In genomic region chr6:159299566-159299965, GRCh38 we compare ENCODE assay signal across 26 cellular contexts.
"Had no signal": no experiment of that assay in that cellular context is flagged by ENCODE, and none has a peak within 500 bp of the region (broad histone marks: within the 10 kb centered on the region; RNA-seq: fewer than 3 reads in every experiment).

No MANE protein-coding gene starts in this region.

- H3K4me1 ChIP-seq: left ventricle myocardium inferior, pancreas, prostate gland, sigmoid colon, spleen, stomach, testis, thyroid gland, transverse colon, upper lobe of left lung, vagina had no signal

- H3K36me3 Mint-ChIP-seq: naive thymus-derived CD4-positive, alpha-beta T cell; natural killer cell treated with Interleukin-12 subunit alpha and Interleukin-12 subunit beta and Interleukin-15 and Interleukin-18, amount 100 ng/mL, for 72 hours had no signal

- H3K4me3 ChIP-seq: hepatocyte, left ventricle myocardium inferior, lung, mucosa of descending colon, pancreas, prostate gland, sigmoid colon, spleen, stomach, testis, thyroid gland, transverse colon, upper lobe of left lung, vagina had no signal

- H3K27ac ChIP-seq: hepatocyte, left ventricle myocardium inferior, pancreas, prostate gland, sigmoid colon, spleen, stomach, testis, thyroid gland, transverse colon, upper lobe of left lung, vagina had no signal

- H3K27me3 ChIP-seq: hepatocyte, pancreas, sigmoid colon, stomach, testis, thyroid gland, transverse colon, upper lobe of left lung, vagina had no signal

- H3K79me2 ChIP-seq: hepatocyte had no signal

- H3K4me3 Mint-ChIP-seq: naive thymus-derived CD4-positive, alpha-beta T cell; natural killer cell treated with Interleukin-12 subunit alpha and Interleukin-12 subunit beta and Interleukin-15 and Interleukin-18, amount 100 ng/mL, for 72 hours; stimulated activated naive B cell treated with anti-CD40 and anti-IgM and Interleukin-4, amounts not matched to agents 10 μg/mL and 1 μg/mL and 100 μg/mL, for 72 hours had no signal

- H3K36me3 ChIP-seq: left ventricle myocardium inferior, pancreas, prostate gland, sigmoid colon, spleen, stomach, thyroid gland, transverse colon, upper lobe of left lung, vagina had no signal

- H3K9me3 Mint-ChIP-seq: natural killer cell treated with Interleukin-12 subunit alpha and Interleukin-12 subunit beta and Interleukin-15 and Interleukin-18, amount 100 ng/mL, for 72 hours had no signal

- H2AFZ ChIP-seq: hepatocyte had no signal

- H3K9me3 ChIP-seq: mucosa of descending colon, pancreas, prostate gland, stomach, testis, thyroid gland, transverse colon, upper lobe of left lung, vagina had no signal

- ATAC-seq: mucosa of descending colon; naive thymus-derived CD4-positive, alpha-beta T cell; pancreas; right cardiac atrium; stimulated activated naive B cell treated with anti-CD40 and anti-IgM and Interleukin-4, amounts not matched to agents 10 μg/mL and 1 μg/mL and 100 μg/mL, for 72 hours; stimulated activated naive CD8-positive, alpha-beta T cell treated with anti-CD3 and anti-CD28 coated beads, Interleukin-15, Interleukin-2, amounts not matched to agents 100 U/mL and 50 U/mL, for 24 hours had no signal

- DNase-seq: islet precursor cell; left ventricle myocardium inferior; midbrain; mucosa of descending colon; naive thymus-derived CD4-positive, alpha-beta T cell; nucleus accumbens; pancreas; posterior cingulate gyrus; retina; right cardiac atrium; sigmoid colon; small intestine; spleen; stimulated activated CD4-positive, alpha-beta T cell treated with anti-CD3 and anti-CD28 coated beads, Interleukin-4, amount 100 ng/mL, for 24 hours; stimulated activated naive B cell treated with anti-CD40 and anti-IgM and Interleukin-4, amounts not matched to agents 10 μg/mL and 1 μg/mL and 100 μg/mL, for 72 hours; stimulated activated naive CD8-positive, alpha-beta T cell treated with anti-CD3 and anti-CD28 coated beads, Interleukin-15, Interleukin-2, amounts not matched to agents 100 U/mL and 50 U/mL, for 24 hours; stomach; testis; thyroid gland; transverse colon had no signal

- H3K4me1 Mint-ChIP-seq: naive thymus-derived CD4-positive, alpha-beta T cell; stimulated activated naive B cell treated with anti-CD40 and anti-IgM and Interleukin-4, amounts not matched to agents 10 μg/mL and 1 μg/mL and 100 μg/mL, for 72 hours had no signal

- H3K27ac Mint-ChIP-seq: naive thymus-derived CD4-positive, alpha-beta T cell; natural killer cell treated with Interleukin-12 subunit alpha and Interleukin-12 subunit beta and Interleukin-15 and Interleukin-18, amount 100 ng/mL, for 72 hours; stimulated activated naive B cell treated with anti-CD40 and anti-IgM and Interleukin-4, amounts not matched to agents 10 μg/mL and 1 μg/mL and 100 μg/mL, for 72 hours had no signal

- H3K4me2 ChIP-seq: hepatocyte had no signal
